14 cellular contexts compared by ENCODE assay signal in the genomic region with DNA sequence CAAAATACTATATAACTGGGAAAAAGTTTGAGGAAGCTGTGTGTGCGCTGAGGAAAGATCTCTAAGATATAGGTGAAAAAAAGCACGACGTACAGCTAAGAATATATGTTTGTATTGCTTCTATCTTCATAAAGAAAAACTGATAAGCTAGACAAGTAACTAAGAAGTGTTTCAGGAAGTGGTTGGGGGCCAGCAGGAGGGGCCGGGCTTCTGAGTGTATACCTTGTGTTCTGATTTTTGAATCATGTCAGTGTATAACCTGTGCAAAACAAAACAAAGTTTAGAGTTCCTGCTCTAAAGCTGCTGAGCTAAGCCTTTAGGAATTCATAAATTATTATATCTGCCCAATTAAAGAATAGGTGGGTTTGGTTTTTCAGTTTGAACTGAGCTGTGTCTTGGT. TPM values are rescaled to one million over a fixed set of nuclear protein-coding genes. Genes with fewer than 3 reads are reported as not detected.
DNase-seq lines count a peak whose midpoint lies in the region; ATAC-seq and TF ChIP-seq lines count a peak whose summit lies in the region.
"Had no signal": no experiment of that assay in that cellular context is flagged by ENCODE, and none has a peak within 500 bp of the region (broad histone marks: within the 10 kb centered on the region; RNA-seq: fewer than 3 reads in every experiment).

No MANE protein-coding gene starts in this region.

- no peaks in the 10 kb centered on the region for H3K36me3 ChIP-seq in Loucy (ENCODE audit: insufficient read depth, low read length)
- peaks cover 0 to 6% (median 0%) of the 10 kb centered on the region in 4 donors for H3K36me3 ChIP-seq in right lobe of liver
- H3K36me3 ChIP-seq in esophagus squamous epithelium, result peaks cover 0 to 8% (median 0%) of the 10 kb centered on the region in 3 donors
- H3K36me3 ChIP-seq: lower lobe of right lung had no signal

- H3K27me3 ChIP-seq in Loucy (ENCODE audit: insufficient read depth, low read length, poor library complexity, severe bottlenecking) (no peaks in the 10 kb centered on the region), right lobe of liver (no peaks in the 10 kb centered on the region), esophagus squamous epithelium (no peaks in the 10 kb centered on the region)
- H3K27me3 ChIP-seq: esophagus muscularis mucosa had no signal

- peak overlapping the region; percentile 70 for H3K4me3 ChIP-seq in Loucy (ENCODE audit: low read length, poor library complexity, severe bottlenecking)
- H3K4me3 ChIP-seq in right lobe of liver, result no peak overlapping the region
- no peak overlapping the region for H3K4me3 ChIP-seq in esophagus squamous epithelium
- H3K4me3 ChIP-seq: esophagus muscularis mucosa had no signal

- no peak overlapping the region for H3K27ac ChIP-seq in right lobe of liver
- H3K27ac ChIP-seq in esophagus squamous epithelium, result no peak overlapping the region
- H3K27ac ChIP-seq: C4-2B, esophagus muscularis mucosa had no signal

- H3K9ac ChIP-seq in Loucy (ENCODE audit: low read depth, low read length, poor library complexity, severe bottlenecking), result peak overlapping the region; percentile 55

- no peaks in the 10 kb centered on the region for H4K20me1 ChIP-seq in Loucy (ENCODE audit: insufficient read depth, low read length, poor library complexity, severe bottlenecking)

- DNase-seq in CD1c-positive myeloid dendritic cell (ENCODE audit: extremely low spot score), result peak; percentile 11
- peak; percentile 70 for DNase-seq in activated CD8-positive, alpha-beta T cell treated with anti-CD3 and anti-CD28 coated beads, Interleukin-2, amount 10 ng/mL, durations not matched to agents 7 days and 5 days
- DNase-seq in effector CD8-positive, alpha-beta T cell (lab: John Stamatoyannopoulos, UW), result peak; percentile 28
- no peak for DNase-seq in right lobe of liver
- no peak for DNase-seq in HuH-7 (ENCODE audit: low spot score)
- no peak for DNase-seq in esophagus squamous epithelium (lab: John Stamatoyannopoulos, UW)
- no peak for DNase-seq in GM10266 (ENCODE audit: extremely low spot score)
- DNase-seq: hypothalamus, lower lobe of right lung, NCI-H2081 had no signal

- H3K36me3 Mint-ChIP-seq in activated CD8-positive, alpha-beta T cell treated with anti-CD3 and anti-CD28 coated beads, Interleukin-2, amount 10 ng/mL, durations not matched to agents 7 days and 5 days (ENCODE audit: low read depth), result peaks cover 3% of the 10 kb centered on the region

- POLR2A ChIA-PET in activated CD8-positive, alpha-beta T cell treated with anti-CD3 and anti-CD28 coated beads, Interleukin-2, amount 10 ng/mL, durations not matched to agents 7 days and 5 days (lab: Charles Lee), result interaction anchor here (1.2 to 2.7 kb wide), 2 partner anchors 8 to 93 kb away, joined by 10 to 17 read pairs; a partner anchor contains a TSS

- H3K9me3 Mint-ChIP-seq in activated CD8-positive, alpha-beta T cell treated with anti-CD3 and anti-CD28 coated beads, Interleukin-2, amount 10 ng/mL, durations not matched to agents 7 days and 5 days (ENCODE audit: insufficient read depth), result no peaks in the 10 kb centered on the region

- H3K4me3 Mint-ChIP-seq in activated CD8-positive, alpha-beta T cell treated with anti-CD3 and anti-CD28 coated beads, Interleukin-2, amount 10 ng/mL, durations not matched to agents 7 days and 5 days, result peak overlapping the region; percentile 62

- TF ChIP-seq POLR2A in right lobe of liver (IDR thresholded peaks at IDR 0.05) (no peak), esophagus squamous epithelium (IDR thresholded peaks at IDR 0.05) (no peak)

- intact Hi-C loops in right lobe of liver (cut with DNase I), result loop anchor here (5.0 to 10.0 kb wide), 2 partner anchors 94 to 266 kb away; a partner anchor contains a TSS
- intact Hi-C loops in esophagus squamous epithelium (cut with DNase I), result loop anchor here (2.0 to 10.0 kb wide), 3 partner anchors 92 to 396 kb away; a partner anchor contains a TSS

- H3K27me3 Mint-ChIP-seq in activated CD8-positive, alpha-beta T cell treated with anti-CD3 and anti-CD28 coated beads, Interleukin-2, amount 10 ng/mL, durations not matched to agents 7 days and 5 days (ENCODE audit: low read depth), result no peaks in the 10 kb centered on the region

- peaks cover 24% of the 10 kb centered on the region for H3K4me1 ChIP-seq in Loucy (ENCODE audit: insufficient read depth, low read length, poor library complexity, severe bottlenecking)
- H3K4me1 ChIP-seq in right lobe of liver, result peaks cover 0 to 10% (median 4%) of the 10 kb centered on the region in 4 donors
- H3K4me1 ChIP-seq in esophagus squamous epithelium, result peaks cover 0 to 10% (median 0%) of the 10 kb centered on the region in 3 donors

- ATAC-seq in activated CD8-positive, alpha-beta T cell treated with anti-CD3 and anti-CD28 coated beads, Interleukin-2, amount 10 ng/mL, durations not matched to agents 7 days and 5 days, result peak; percentile 55
- no peak for ATAC-seq in right lobe of liver

- H3K4me1 Mint-ChIP-seq in activated CD8-positive, alpha-beta T cell treated with anti-CD3 and anti-CD28 coated beads, Interleukin-2, amount 10 ng/mL, durations not matched to agents 7 days and 5 days (ENCODE audit: low read depth), result peaks cover 54% of the 10 kb centered on the region

- no peaks in the 10 kb centered on the region for H3K9me2 ChIP-seq in Loucy (replicated peaks; ENCODE audit: low read depth, low read length)

- no peak overlapping the region for H2AFZ ChIP-seq in Loucy (ENCODE audit: low read length)

- CTCF ChIA-PET in activated CD8-positive, alpha-beta T cell treated with anti-CD3 and anti-CD28 coated beads, Interleukin-2, amount 10 ng/mL, durations not matched to agents 7 days and 5 days (lab: Charles Lee), result interaction anchor here (0.7 to 15.8 kb wide), 42 partner anchors 8 to 454 kb away, joined by 3 to 529 read pairs (median 5); a partner anchor contains a TSS

- H3K27ac Mint-ChIP-seq in activated CD8-positive, alpha-beta T cell treated with anti-CD3 and anti-CD28 coated beads, Interleukin-2, amount 10 ng/mL, durations not matched to agents 7 days and 5 days, result peak overlapping the region; percentile 86

- no peaks in the 10 kb centered on the region for H3K9me3 ChIP-seq in Loucy (ENCODE audit: insufficient read depth, low read depth, low read length)
- H3K9me3 ChIP-seq in right lobe of liver, result no peaks in the 10 kb centered on the region
- no peaks in the 10 kb centered on the region for H3K9me3 ChIP-seq in esophagus squamous epithelium
- H3K9me3 ChIP-seq: esophagus muscularis mucosa, lower lobe of right lung had no signal

- WGBS in right lobe of liver (ENCODE audit: insufficient coverage, low coverage, low lambda C conversion rate, missing lambda C conversion rate), result 55% methylated on average over 4 of the region's 4 CpGs
- 59 to 68% methylated on average over 4 of the region's 4 CpGs for WGBS in esophagus squamous epithelium, 2 donors

- no peaks in the 10 kb centered on the region for H3K79me2 ChIP-seq in Loucy (ENCODE audit: insufficient read depth, low read length)

- peak overlapping the region; percentile 91 for H3K4me2 ChIP-seq in Loucy (ENCODE audit: low read depth, low read length, poor library complexity, severe bottlenecking)

- TF ChIP-seq CTCF in Loucy (conservative IDR thresholded peaks at IDR 0.05; ENCODE audit: low read length) (no peak), right lobe of liver (IDR thresholded peaks at IDR 0.05) (no peak), esophagus squamous epithelium (IDR thresholded peaks at IDR 0.05) (no peak), GM10266 (IDR thresholded peaks at IDR 0.05; ENCODE audit: control insufficient read depth, insufficient read depth, low read depth, missing control alignments) (no peak)

- H3F3A ChIP-seq in Loucy (ENCODE audit: low read depth), result peaks cover 6% of the 10 kb centered on the region; the same call in 1 of the 2 replicates

RNA-seq across cellular contexts. Expression of a gene that starts 7.9 kb away (rescaled TPM):
- 10 to 100 TPM; 19.1 to 19.9 TPM for total RNA-seq in activated CD8-positive, alpha-beta T cell treated with anti-CD3 and anti-CD28 coated beads, Interleukin-2, amount 10 ng/mL, durations not matched to agents 7 days and 5 days
- total RNA-seq in right lobe of liver (10 to 100 TPM; 13.0 to 20.4 (median 17.3) TPM), esophagus squamous epithelium (10 to 100 TPM; 16.1 to 62.2 (median 25.0) TPM)

RNA-seq across cellular contexts. Expression of a gene that starts 28.7 kb away (rescaled TPM):
- not detected for total RNA-seq in activated CD8-positive, alpha-beta T cell treated with anti-CD3 and anti-CD28 coated beads, Interleukin-2, amount 10 ng/mL, durations not matched to agents 7 days and 5 days
- not detected for total RNA-seq in right lobe of liver
- total RNA-seq in esophagus squamous epithelium, result not detected
- total RNA-seq: lower lobe of right lung, osteocyte had no signal

RNA-seq across cellular contexts. Expression of a gene that starts 31.5 kb away (rescaled TPM):
- total RNA-seq in activated CD8-positive, alpha-beta T cell treated with anti-CD3 and anti-CD28 coated beads, Interleukin-2, amount 10 ng/mL, durations not matched to agents 7 days and 5 days, result under 1 TPM in 1 of 2 experiments, not detected in 1; 0.10 TPM
- total RNA-seq in right lobe of liver, result under 1 TPM in 5 of 6 experiments, not detected in 1; 0.09 to 0.31 (median 0.10) TPM
- 10 to 100 TPM in 1 of 4 donors, 1 to 10 TPM in 3; 2.4 to 32.0 (median 6.8) TPM for total RNA-seq in esophagus squamous epithelium

Comparison
In these comparisons a context has a peak if more than half of its experiments do, and no peak if none do; other contexts are left out.
1. DNase-seq: peak in CD1c-positive myeloid dendritic cell (single experiment), activated CD8-positive, alpha-beta T cell treated with anti-CD3 and anti-CD28 coated beads, Interleukin-2, amount 10 ng/mL, durations not matched to agents 7 days and 5 days (single experiment) and effector CD8-positive, alpha-beta T cell (single experiment); none in right lobe of liver (0 of 3), HuH-7 (single experiment), esophagus squamous epithelium (single experiment) and GM10266 (single experiment).